ENCODE assay signal across 8 cellular contexts in the genomic region with DNA sequence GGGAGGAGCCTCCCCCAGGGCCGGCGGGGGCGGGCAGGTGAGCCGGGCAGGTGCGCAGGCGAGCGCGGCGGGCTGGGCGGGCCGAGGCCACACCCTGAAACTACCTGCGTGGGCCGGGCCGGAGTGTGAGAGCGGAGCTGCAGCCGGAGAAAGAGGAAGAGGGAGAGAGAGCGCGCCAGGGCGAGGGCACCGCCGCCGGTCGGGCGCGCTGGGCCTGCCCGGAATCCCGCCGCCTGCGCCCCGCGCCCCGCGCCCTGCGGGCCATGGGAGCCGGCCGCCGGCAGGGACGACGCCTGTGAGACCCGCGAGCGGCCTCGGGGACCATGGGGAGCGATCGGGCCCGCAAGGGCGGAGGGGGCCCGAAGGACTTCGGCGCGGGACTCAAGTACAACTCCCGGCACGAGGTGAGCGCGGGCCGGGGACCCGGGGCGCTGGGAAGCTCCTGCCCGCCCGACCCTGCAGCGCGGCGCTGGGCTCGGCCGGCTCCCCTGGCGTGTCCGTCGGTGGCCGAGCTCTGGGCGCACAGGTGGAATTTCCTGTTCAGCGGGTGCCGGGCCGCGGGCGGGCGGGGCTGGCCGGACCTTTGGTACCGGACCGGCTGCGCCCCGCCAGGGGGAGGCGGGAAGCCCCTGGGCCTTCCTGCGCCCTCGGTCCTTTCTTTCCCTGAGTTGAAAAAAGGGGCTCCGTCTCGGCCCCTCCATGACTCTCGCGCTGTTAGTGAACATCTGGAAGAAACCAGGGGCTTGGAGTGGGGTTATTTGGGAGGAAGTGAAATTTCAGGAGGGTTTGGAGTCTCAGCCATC. TPM values are rescaled to one million over a fixed set of nuclear protein-coding genes. Genes with fewer than 3 reads are reported as not detected.
A peak's percentile ranks its signal among the peaks of the same experiment; 100 is the strongest.
DNase-seq lines count a peak whose midpoint lies in the region; ATAC-seq lines count a peak whose summit lies in the region.

A gene (plus strand): TSS at position 126 of the 803 bp plus-strand sequence. CDS start 198 bp downstream, at position 324.

- peak within 1 kb of the TSS; percentile 73 for H3K27ac ChIP-seq in duodenal mucosa (ENCODE audit: low read depth, low read length)

- H3K9ac ChIP-seq in duodenal mucosa (ENCODE audit: low read depth in 1 of 2, low read length in 2 of 2): peak within 1 kb of the TSS; percentile 87 to 92

- intact Hi-C loops in activated CD4-positive, alpha-beta T cell treated with anti-CD3 and anti-CD28 coated beads for 36 hours (cut with DNase I, micrococcal nuclease): no loop called here

- POLR2A ChIA-PET in activated CD4-positive, alpha-beta T cell treated with anti-CD3 and anti-CD28 coated beads for 36 hours (lab: Charles Lee): no interaction called here

- H3K27me3 ChIP-seq in duodenal mucosa (ENCODE audit: control insufficient read depth in 1 of 2, insufficient read depth in 2 of 2, low read length in 2 of 2) (peaks cover 0 to 3% of the 10 kb centered on the region in 2 donors), HAP-1 (ENCODE audit: low read depth) (no peaks in the 10 kb centered on the region)

- H3K4me1 Mint-ChIP-seq in activated CD4-positive, alpha-beta T cell treated with anti-CD3 and anti-CD28 coated beads for 36 hours: peaks cover 8% of the 10 kb centered on the region
- H3K4me1 Mint-ChIP-seq in naive B cell: peaks cover 39 to 56% (median 40%) of the 10 kb centered on the region in 3 donors

- H3K4me1 ChIP-seq in duodenal mucosa (ENCODE audit: control insufficient read depth in 1 of 2, insufficient read depth in 2 of 2, low read length in 2 of 2) (peaks cover 42 to 43% of the 10 kb centered on the region in 2 donors), HAP-1 (no peaks in the 10 kb centered on the region)

- peak within 1 kb of the TSS; percentile 13 for H3K4me3 Mint-ChIP-seq in activated CD4-positive, alpha-beta T cell treated with anti-CD3 and anti-CD28 coated beads for 36 hours
- peak within 1 kb of the TSS; percentile 77 to 97 (median 92) for H3K4me3 Mint-ChIP-seq in naive B cell

- H3K36me3 ChIP-seq in duodenal mucosa (ENCODE audit: control insufficient read depth in 1 of 2, insufficient read depth in 2 of 2, low read length in 2 of 2): peaks cover 0 to 5% of the 10 kb centered on the region in 2 donors
- H3K36me3 ChIP-seq in HAP-1 (replicated peaks): no peaks in the 10 kb centered on the region

- CTCF ChIA-PET in activated CD4-positive, alpha-beta T cell treated with anti-CD3 and anti-CD28 coated beads for 36 hours (lab: Charles Lee): no interaction called here

- no peak for ATAC-seq in activated CD4-positive, alpha-beta T cell treated with anti-CD3 and anti-CD28 coated beads for 36 hours
- ATAC-seq in naive B cell (ENCODE audit: low read depth in 2 of 2): peak; percentile 85 to 88
- ATAC-seq in HG03378 (IDR thresholded peaks at IDR 0.05; ENCODE audit: unreplicated experiment): no peak

- H3K9me3 Mint-ChIP-seq in activated CD4-positive, alpha-beta T cell treated with anti-CD3 and anti-CD28 coated beads for 36 hours (ENCODE audit: low read depth): no peaks in the 10 kb centered on the region
- no peaks in the 10 kb centered on the region for H3K9me3 Mint-ChIP-seq in naive B cell

- no peaks in the 10 kb centered on the region for H3K9me3 ChIP-seq in duodenal mucosa (ENCODE audit: control insufficient read depth in 1 of 2, low read length in 2 of 2)
- H3K9me3 ChIP-seq in HAP-1: no peaks in the 10 kb centered on the region

- H3K4me3 ChIP-seq in duodenal mucosa (ENCODE audit: low read depth in 1 of 2, low read length in 2 of 2) (peak within 1 kb of the TSS; percentile 81 to 85), HAP-1 (no peak within 1 kb of the TSS)

- H3K27me3 Mint-ChIP-seq in activated CD4-positive, alpha-beta T cell treated with anti-CD3 and anti-CD28 coated beads for 36 hours: peaks cover 43% of the 10 kb centered on the region
- peaks cover 0 to 5% (median 4%) of the 10 kb centered on the region in 3 donors for H3K27me3 Mint-ChIP-seq in naive B cell

- in situ Hi-C loops in HAP-1 (cut with MboI; ENCODE audit: low sequenced_read_pairs): no loop called here

- H3K27ac Mint-ChIP-seq in activated CD4-positive, alpha-beta T cell treated with anti-CD3 and anti-CD28 coated beads for 36 hours: no peak within 1 kb of the TSS
- H3K27ac Mint-ChIP-seq in naive B cell: peak within 1 kb of the TSS; percentile 27 to 88 (median 74)

- H3K36me3 Mint-ChIP-seq in activated CD4-positive, alpha-beta T cell treated with anti-CD3 and anti-CD28 coated beads for 36 hours (ENCODE audit: low read depth): no peaks in the 10 kb centered on the region
- no peaks in the 10 kb centered on the region for H3K36me3 Mint-ChIP-seq in naive B cell

- DNase-seq in activated CD4-positive, alpha-beta T cell treated with anti-CD3 and anti-CD28 coated beads for 36 hours: no peak
- DNase-seq in activated CD4-positive, alpha-beta T cell treated with anti-CD3 and anti-CD28 coated beads, Interleukin-2, amount 50 U/mL, for 4 hours: no peak
- DNase-seq in NCI-H345 (lab: John Stamatoyannopoulos, UW): peak; percentile 66
- peak; percentile 61 for DNase-seq in naive B cell
- no peak for DNase-seq in activated effector memory CD4-positive, alpha-beta T cell treated with anti-CD3 and anti-CD28 coated beads, Interleukin-2, amount 50 U/mL, for 16 hours
- no peak for DNase-seq in HAP-1 (ENCODE audit: low spot score in 2 of 2)

RNA-seq across cellular contexts. Expression of the gene that starts here (rescaled TPM):
- not detected for total RNA-seq in activated CD4-positive, alpha-beta T cell treated with anti-CD3 and anti-CD28 coated beads for 36 hours
- polyA plus RNA-seq in naive B cell (ENCODE audit: low read depth in 6 of 6): 10 to 100 TPM; 13.4 to 38.8 (median 20.0) TPM

Comparison
In these comparisons a context has a peak if more than half of its experiments do, and no peak if none do; other contexts are left out.
1. ATAC-seq: peak in naive B cell (2 of 2); none in activated CD4-positive, alpha-beta T cell treated with anti-CD3 and anti-CD28 coated beads for 36 hours (single experiment) and HG03378 (single experiment).
2. DNase-seq: peak in NCI-H345 (single experiment) and naive B cell (single experiment); none in activated CD4-positive, alpha-beta T cell treated with anti-CD3 and anti-CD28 coated beads for 36 hours (single experiment), activated CD4-positive, alpha-beta T cell treated with anti-CD3 and anti-CD28 coated beads, Interleukin-2, amount 50 U/mL, for 4 hours (0 of 2), activated effector memory CD4-positive, alpha-beta T cell treated with anti-CD3 and anti-CD28 coated beads, Interleukin-2, amount 50 U/mL, for 16 hours (single experiment) and HAP-1 (0 of 2).